ENCODE assay signal across 24 cellular contexts in genomic region chr14:105968291-105968690, GRCh38.
"Had no signal": no experiment of that assay in that cellular context is flagged by ENCODE, and none has a peak within 500 bp of the region (broad histone marks: within the 10 kb centered on the region; RNA-seq: fewer than 3 reads in every experiment).

No MANE protein-coding gene starts in this region.

- DNase-seq: colonic mucosa; cortex of kidney; dermis blood vessel endothelial cell; dorsolateral prefrontal cortex; effector CD4-positive, alpha-beta T cell; effector CD8-positive, alpha-beta T cell; effector memory CD4-positive, alpha-beta T cell; effector memory CD8-positive, alpha-beta T cell; endodermal cell; erythroblast; esophagus squamous epithelium; foreskin fibroblast; foreskin keratinocyte; foreskin melanocyte; gastrocnemius medialis; glutamatergic neuron; heart left ventricle; heart right ventricle had no signal

- H3K79me2 ChIP-seq: hepatocyte had no signal

- H3K36me3 ChIP-seq: colonic mucosa, esophagus muscularis mucosa, esophagus squamous epithelium, gastrocnemius medialis, gastroesophageal sphincter, heart left ventricle, heart right ventricle had no signal

- H3K4me2 ChIP-seq: hepatocyte had no signal

- H3K4me1 Mint-ChIP-seq: endodermal cell had no signal

- H3K27me3 ChIP-seq: colonic mucosa, foreskin keratinocyte, gastrocnemius medialis, hepatocyte had no signal

- H3K4me1 ChIP-seq: colonic mucosa, esophagus muscularis mucosa, esophagus squamous epithelium, foreskin keratinocyte, gastrocnemius medialis, gastroesophageal sphincter, heart left ventricle, heart right ventricle had no signal

- H3K4me3 ChIP-seq: colonic mucosa, coronary artery, dorsolateral prefrontal cortex, esophagus muscularis mucosa, esophagus squamous epithelium, gastrocnemius medialis, gastroesophageal sphincter, heart left ventricle, heart right ventricle, hepatocyte had no signal

- H3K4me3 Mint-ChIP-seq: effector memory CD8-positive, alpha-beta T cell; endodermal cell had no signal

- H3K27ac Mint-ChIP-seq: effector memory CD8-positive, alpha-beta T cell; endodermal cell had no signal

- H3K9me3 ChIP-seq: colonic mucosa, esophagus muscularis mucosa, esophagus squamous epithelium, gastrocnemius medialis, gastroesophageal sphincter, heart left ventricle, heart right ventricle had no signal

- H3K27ac ChIP-seq: colonic mucosa, coronary artery, dorsolateral prefrontal cortex, epithelial cell of prostate, esophagus muscularis mucosa, esophagus squamous epithelium, foreskin keratinocyte, gastrocnemius medialis, gastroesophageal sphincter, heart left ventricle, heart right ventricle, hepatocyte had no signal

- H2AFZ ChIP-seq: hepatocyte had no signal

- ATAC-seq: effector memory CD8-positive, alpha-beta T cell; esophagus mucosa; foreskin keratinocyte; gastrocnemius medialis; gastroesophageal sphincter; heart left ventricle; heart right ventricle had no signal

- H3K9me3 Mint-ChIP-seq: effector memory CD8-positive, alpha-beta T cell had no signal
